8 cellular contexts compared by ENCODE assay signal in genomic region chr9:133792721-133793470, GRCh38. TPM values are rescaled to one million over a fixed set of nuclear protein-coding genes. Genes with fewer than 3 reads are reported as not detected.
DNase-seq lines count a peak whose midpoint lies in the region; ATAC-seq and TF ChIP-seq lines count a peak whose summit lies in the region.

No MANE protein-coding gene starts in this region.

- no peaks in the 10 kb centered on the region for H3K9me3 Mint-ChIP-seq in Calu3 (ENCODE audit: low read depth, unreplicated experiment)

- H3K27me3 ChIP-seq in dorsolateral prefrontal cortex (no peaks in the 10 kb centered on the region), lung (ENCODE audit: control insufficient read depth, insufficient read depth) (no peaks in the 10 kb centered on the region)

- no peak overlapping the region for H3K27ac Mint-ChIP-seq in Calu3 (ENCODE audit: unreplicated experiment)

- CTCF ChIA-PET in Calu3 (lab: Charles Lee): interaction anchor here (0.6 kb wide), 1 partner anchor 213 kb away, joined by 6 read pairs; no protein-coding TSS in a partner anchor

- TF ChIP-seq CTCF in Calu3 (IDR thresholded peaks at IDR 0.05; ENCODE audit: unreplicated experiment) (peak; percentile 66), dorsolateral prefrontal cortex (IDR thresholded peaks at IDR 0.05 in 54 of 56, conservative IDR thresholded peaks at IDR 0.05 in 2 of 56; ENCODE audit: low read depth in 1 of 56, partially characterized antibody in 56 of 56) (peak; percentile 75 to 99 (median 98)), lung (IDR thresholded peaks at IDR 0.05; ENCODE audit: control extremely low read depth, extremely low read depth) (peak; percentile 90)

- no peaks in the 10 kb centered on the region for H3K27me3 Mint-ChIP-seq in Calu3 (ENCODE audit: unreplicated experiment)

- peaks cover 0 to 15% of the 10 kb centered on the region in 2 donors for H3K36me3 ChIP-seq in lung (ENCODE audit: control insufficient read depth in 2 of 2, insufficient read depth in 2 of 2, low read length in 2 of 2)

- WGBS in lung, 2 donors: 13 to 18% methylated on average over 22 of the region's 22 CpGs

- peak; percentile 68 for DNase-seq in Calu3
- DNase-seq in MV-4-11 (lab: John Stamatoyannopoulos, UW): peak; percentile 27
- DNase-seq in activated CD4-positive, alpha-beta T cell treated with anti-CD3 and anti-CD28 coated beads, Interleukin-2, amount 50 U/mL, for 24 hours (ENCODE audit: low read depth in 1 of 2, low spot score in 1 of 2): peak; percentile 10 to 32
- DNase-seq in dorsolateral prefrontal cortex: peak; percentile 59 to 83 (median 72)
- DNase-seq in lung (ENCODE audit: low spot score): peak; percentile 75
- peak; percentile 5 for DNase-seq in stimulated activated CD8-positive, alpha-beta memory T cell treated with anti-CD3 and anti-CD28 coated beads, Interleukin-12 subunit alpha, Interleukin-12 subunit beta, amount 100 ng/mL, for 24 hours (ENCODE audit: extremely low read depth)

- H3K27ac ChIP-seq in dorsolateral prefrontal cortex: no peak overlapping the region
- H3K27ac ChIP-seq in lung (ENCODE audit: low read depth in 1 of 2, low read length in 1 of 2): no peak overlapping the region

- H3K9me3 ChIP-seq in lung (ENCODE audit: control insufficient read depth in 2 of 2, insufficient read depth in 1 of 2, low read length in 1 of 2): no peaks in the 10 kb centered on the region

- H3K4me3 ChIP-seq in dorsolateral prefrontal cortex: peak overlapping the region in 10 of 59 donors; percentile 10 to 34 (median 20)
- no peak overlapping the region for H3K4me3 ChIP-seq in lung

- no peaks in the 10 kb centered on the region for H3K4me1 Mint-ChIP-seq in Calu3 (ENCODE audit: low read depth, unreplicated experiment)

- peaks cover 29% of the 10 kb centered on the region for H3K36me3 Mint-ChIP-seq in Calu3 (ENCODE audit: insufficient read depth, unreplicated experiment)

- peak; percentile 58 for ATAC-seq in GM21423 (IDR thresholded peaks at IDR 0.05; ENCODE audit: unreplicated experiment)
- peak; percentile 85 for ATAC-seq in lung (ENCODE audit: insufficient read depth, low FRiP score)
- ATAC-seq in GM21737 (IDR thresholded peaks at IDR 0.05; ENCODE audit: unreplicated experiment): no peak

- BruUV-seq in Calu3 (replicated peaks; lab: Mats Ljungman, UMichigan): no TSS peak

- peaks cover 0 to 13% of the 10 kb centered on the region in 2 donors for H3K4me1 ChIP-seq in lung (ENCODE audit: control insufficient read depth in 2 of 2, insufficient read depth in 2 of 2, low read length in 2 of 2)

- H3K4me3 Mint-ChIP-seq in Calu3 (ENCODE audit: low read depth, unreplicated experiment): no peak overlapping the region

- intact Hi-C loops in Calu3 (cut with micrococcal nuclease; ENCODE audit: unreplicated experiment): loop anchor here (2.0 kb wide), 1 partner anchor 200 kb away; the partner anchor contains the start of gene VAV2
- intact Hi-C loops in dorsolateral prefrontal cortex (cut with DNase I): loop anchor here (1.0 kb wide), 1 partner anchor 201 kb away; no protein-coding TSS in a partner anchor

RNA-seq across cellular contexts. Expression of gene SARDH, which starts 54.7 kb away (rescaled TPM):
- total RNA-seq in Calu3 (2022) (0.12 TPM in 1 of 2 replicates, not detected in the other), dorsolateral prefrontal cortex (10 to 100 TPM in 6 of 120 experiments, 1 to 10 TPM in 114; 2.4 to 13.2 (median 6.0) TPM), lung (1 to 10 TPM; 7.3 to 8.4 TPM)
- 1 to 10 TPM; 1.8 to 2.2 TPM for polyA plus RNA-seq in lung

Comparison
In these comparisons a context has a peak if more than half of its experiments do, and no peak if none do; other contexts are left out.
1. DNase-seq: peak in every context shown above with its lines; median percentile 75 in lung; 72 in dorsolateral prefrontal cortex; 68 in Calu3; 27 in MV-4-11; 21 in activated CD4-positive, alpha-beta T cell treated with anti-CD3 and anti-CD28 coated beads, Interleukin-2, amount 50 U/mL, for 24 hours; 5 in stimulated activated CD8-positive, alpha-beta memory T cell treated with anti-CD3 and anti-CD28 coated beads, Interleukin-12 subunit alpha, Interleukin-12 subunit beta, amount 100 ng/mL, for 24 hours.